ENCODE assay signal across 23 cellular contexts in genomic region chr9:71931166-71931565, GRCh38.
"Had no signal": no experiment of that assay in that cellular context is flagged by ENCODE, and none has a peak within 500 bp of the region (broad histone marks: within the 10 kb centered on the region; RNA-seq: fewer than 3 reads in every experiment).

No MANE protein-coding gene starts in this region.

- H3K4me3 ChIP-seq: dorsolateral prefrontal cortex, gastroesophageal sphincter, heart left ventricle, left lung, neural progenitor cell, right atrium auricular region, stomach, thyroid gland had no signal

- H3K36me3 ChIP-seq: gastroesophageal sphincter, heart left ventricle, left lung, neural progenitor cell, right atrium auricular region, stomach, thyroid gland had no signal

- H3K27me3 Mint-ChIP-seq: naive thymus-derived CD4-positive, alpha-beta T cell; progenitor cell of endocrine pancreas had no signal

- H3K9ac ChIP-seq: neural progenitor cell, parathyroid adenoma had no signal

- H3K4me1 ChIP-seq: gastroesophageal sphincter, left lung, parathyroid adenoma, right atrium auricular region had no signal

- H3K27ac ChIP-seq: dorsolateral prefrontal cortex, foreskin keratinocyte, gastroesophageal sphincter, heart left ventricle, left lung, neural progenitor cell, parathyroid adenoma, right atrium auricular region, stomach, thyroid gland had no signal

- H3K27ac Mint-ChIP-seq: naive thymus-derived CD4-positive, alpha-beta T cell; nephron; neural progenitor cell; progenitor cell of endocrine pancreas; stimulated activated effector memory CD8-positive, alpha-beta T cell treated with anti-CD3 and anti-CD28 coated beads, Interleukin-12 subunit alpha, Interleukin-12 subunit beta, amount 100 ng/mL, for 72 hours had no signal

- H3K4me2 ChIP-seq: neural progenitor cell had no signal

- H3K9me3 Mint-ChIP-seq: nephron; neural progenitor cell; stimulated activated effector memory CD8-positive, alpha-beta T cell treated with anti-CD3 and anti-CD28 coated beads, Interleukin-12 subunit alpha, Interleukin-12 subunit beta, amount 100 ng/mL, for 72 hours had no signal

- H3K27me3 ChIP-seq: dorsolateral prefrontal cortex, foreskin keratinocyte, gastroesophageal sphincter, heart left ventricle, left lung, neural progenitor cell, right atrium auricular region, stomach, thyroid gland had no signal

- H3K36me3 Mint-ChIP-seq: neural progenitor cell; stimulated activated effector memory CD8-positive, alpha-beta T cell treated with anti-CD3 and anti-CD28 coated beads, Interleukin-12 subunit alpha, Interleukin-12 subunit beta, amount 100 ng/mL, for 72 hours had no signal

- H3K9me3 ChIP-seq: gastroesophageal sphincter, heart left ventricle, left lung, right atrium auricular region, stomach, thyroid gland had no signal

- DNase-seq: dorsolateral prefrontal cortex; effector CD4-positive, alpha-beta T cell; foreskin keratinocyte; heart left ventricle; hippocampal formation; left cardiac atrium; left lung; mesendoderm; midbrain; naive thymus-derived CD4-positive, alpha-beta T cell; stimulated activated CD4-positive, alpha-beta T cell treated with anti-CD3 and anti-CD28 coated beads, Interleukin-2, amount 100 ng/mL, for 24 hours; stimulated activated CD4-positive, alpha-beta T cell treated with anti-CD3 and anti-CD28 coated beads, Interleukin-4, amount 100 ng/mL, for 24 hours; stimulated activated naive CD4-positive, alpha-beta T cell treated with Interleukin-2 at 50 U/mL for 16 hours; stomach; thyroid gland; trophoblast cell had no signal

- H3K4me1 Mint-ChIP-seq: neural progenitor cell had no signal

- H3K4me3 Mint-ChIP-seq: naive thymus-derived CD4-positive, alpha-beta T cell; nephron; neural progenitor cell; stimulated activated effector memory CD8-positive, alpha-beta T cell treated with anti-CD3 and anti-CD28 coated beads, Interleukin-12 subunit alpha, Interleukin-12 subunit beta, amount 100 ng/mL, for 72 hours had no signal

- H2AFZ ChIP-seq: neural progenitor cell, parathyroid adenoma had no signal
